ENCODE assay signal across 8 cellular contexts in the genomic region with DNA sequence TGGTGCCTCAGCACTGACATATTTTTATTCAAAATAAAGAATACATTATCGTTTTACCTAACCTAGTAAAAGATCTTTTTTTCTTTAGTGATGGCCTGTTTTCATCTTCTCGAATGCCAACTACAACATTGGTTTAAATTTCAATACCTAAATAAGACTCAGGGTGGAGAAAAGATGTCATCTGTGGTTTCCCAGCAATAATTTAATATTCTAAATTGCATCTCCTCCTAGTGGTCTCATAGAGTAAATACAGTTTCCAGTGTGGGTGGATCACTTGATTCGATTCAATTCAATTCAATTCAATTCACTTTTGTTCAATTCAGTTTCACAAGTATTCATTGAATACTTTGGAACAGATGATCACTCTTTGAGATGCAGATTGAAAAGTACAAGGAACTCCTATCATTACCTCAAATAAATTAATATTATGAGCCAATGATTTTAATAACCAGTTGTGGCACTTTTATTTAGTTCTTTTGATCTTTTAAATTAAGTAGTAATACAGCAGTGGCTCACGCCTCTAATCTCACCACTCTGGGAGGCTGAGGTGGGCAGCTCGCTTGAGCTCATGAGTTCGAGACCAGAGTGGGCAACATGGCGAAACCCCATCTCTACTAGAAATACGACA.
DNase-seq lines count a peak whose midpoint lies in the region; ATAC-seq, FAIRE-seq and TF ChIP-seq lines count a peak whose summit lies in the region.

No MANE protein-coding gene starts in this region.

- H3K4me1 ChIP-seq in heart left ventricle: peaks cover 0 to 21% (median 9%) of the 10 kb centered on the region in 12 donors
- H3K4me1 ChIP-seq in Panc1 (ENCODE audit: control insufficient read depth, insufficient read depth, low read length): no peaks in the 10 kb centered on the region

- H3K9me3 ChIP-seq in heart left ventricle (peaks cover 0 to 25% (median 4%) of the 10 kb centered on the region in 12 donors), Panc1 (ENCODE audit: control insufficient read depth, insufficient read depth, low read depth, low read length) (no peaks in the 10 kb centered on the region; the same call in 1 of the 2 replicates)

- in situ Hi-C loops in Panc1 (cut with HindIII; ENCODE audit: low pct_unique_long_range_greater_than_20kb, low sequenced_read_pairs): no loop called here

- no TSS peak for BruUV-seq in Panc1 (replicated peaks; lab: Mats Ljungman, UMichigan)

- DNase-seq in heart left ventricle (no peak), left ventricle myocardium superior (no peak), Panc1 (ENCODE audit: low read depth, low spot score) (no peak), fibroblast of the conjunctiva (ENCODE audit: low read depth) (peak; percentile 36), urothelium cell line (ENCODE audit: low spot score) (peak; percentile 16), NCI-H526 treated with DMSO at 0.1 percent for 48 hours (lab: John Stamatoyannopoulos, UW) (no peak), mucosa of gallbladder (ENCODE audit: low spot score) (no peak)

- H3K27me3 ChIP-seq in heart left ventricle (no peaks in the 10 kb centered on the region), Panc1 (ENCODE audit: control insufficient read depth, insufficient read depth, low read length) (no peaks in the 10 kb centered on the region)

- no peak for FAIRE-seq in urothelium cell line (lab: Jason Lieb, UNC)

- H3K4me3 ChIP-seq in heart left ventricle: no peak overlapping the region
- no peak overlapping the region for H3K4me3 ChIP-seq in Panc1 (ENCODE audit: low read depth in 2 of 2, low read length in 2 of 2)

- CTCF ChIA-PET in Panc1 (lab: Charles Lee): no interaction called here

- ATAC-seq in heart left ventricle (no peak), left ventricle myocardium superior (no peak), Panc1 (no peak), HG03108 (IDR thresholded peaks at IDR 0.05; ENCODE audit: unreplicated experiment) (no peak)

- H3K36me3 ChIP-seq in heart left ventricle (no peaks in the 10 kb centered on the region), Panc1 (ENCODE audit: control insufficient read depth, insufficient read depth, low read length) (no peaks in the 10 kb centered on the region)

- POLR2A ChIA-PET in Panc1 (lab: Charles Lee): no interaction called here

- TF ChIP-seq CTCF in heart left ventricle (IDR thresholded peaks at IDR 0.05) (peak; percentile 42 to 70 (median 60)), Panc1 (IDR thresholded peaks at IDR 0.05) (peak; percentile 52; the same call in 1 of the 2 replicates)

- intact Hi-C loops in heart left ventricle (cut with DNase I) (loop anchor here (1.0 to 10.0 kb wide), 7 partner anchors 267 to 430 kb away; partner anchors contain the start of gene FAT4 (in 8 of the 10)), left ventricle myocardium superior (cut with micrococcal nuclease) (no loop called here), Panc1 (cut with micrococcal nuclease; ENCODE audit: unreplicated experiment) (no loop called here)

- 78 to 86% (median 83%) methylated on average over 8 of the region's 8 CpGs for WGBS in heart left ventricle, 4 donors

- H3K27ac ChIP-seq in heart left ventricle (no peak overlapping the region), Panc1 (ENCODE audit: low read length) (0 out of 2 replicates have a peak overlapping the region, but pooled peaks have one; percentile 12)

- no peak for TF ChIP-seq POLR2A in heart left ventricle (IDR thresholded peaks at IDR 0.05)

Comparison
In these comparisons a context has a peak if more than half of its experiments do, and no peak if none do; other contexts are left out.
1. intact Hi-C loops: an anchor here in heart left ventricle (1.0 to 10.0 kb wide); none called in left ventricle myocardium superior and Panc1.
2. DNase-seq: peak in fibroblast of the conjunctiva (single experiment) and urothelium cell line (single experiment); none in heart left ventricle (0 of 5), left ventricle myocardium superior (single experiment), Panc1 (single experiment), NCI-H526 treated with DMSO at 0.1 percent for 48 hours (single experiment) and mucosa of gallbladder (single experiment).